ENCODE assay signal across 18 cellular contexts in the genomic region with DNA sequence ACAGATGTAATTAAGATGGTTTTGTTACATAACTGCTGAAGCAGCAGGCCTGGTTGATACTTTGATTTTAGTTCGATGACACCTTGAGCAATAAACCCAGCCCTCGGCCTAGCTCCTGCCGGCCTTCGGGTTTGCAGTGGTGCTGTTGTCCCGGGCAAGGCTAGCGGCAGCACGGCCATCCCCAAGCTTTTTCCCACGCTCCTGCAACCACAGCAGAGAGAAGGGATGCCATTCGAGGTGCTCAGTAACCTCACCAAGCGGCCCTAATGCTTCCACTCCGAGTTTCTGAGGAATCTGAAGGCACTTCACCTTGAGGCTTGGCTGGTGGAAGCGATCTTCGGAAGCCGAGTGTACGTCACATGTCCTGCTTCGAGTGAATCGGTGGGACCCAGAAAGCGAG.
"Had no signal": no experiment of that assay in that cellular context is flagged by ENCODE, and none has a peak within 500 bp of the region (broad histone marks: within the 10 kb centered on the region; RNA-seq: fewer than 3 reads in every experiment).

No MANE protein-coding gene starts in this region.

- DNase-seq: stimulated activated CD4-positive, alpha-beta T cell treated with anti-CD3 and anti-CD28 coated beads, Interleukin-2, amount 100 ng/mL, for 48 hours; stimulated activated CD4-positive, alpha-beta T cell treated with anti-CD3 and anti-CD28 coated beads, Interleukin-4, amount 100 ng/mL, for 1 hour; stimulated activated CD4-positive, alpha-beta T cell treated with anti-CD3 and anti-CD28 coated beads, Interleukin-4, amount 100 ng/mL, for 24 hours; stimulated activated CD4-positive, alpha-beta T cell treated with anti-CD3 and anti-CD28 coated beads, Interleukin-4, amount 100 ng/mL, for 4 hours; stimulated activated CD8-positive, alpha-beta memory T cell treated with anti-CD3 and anti-CD28 coated beads, Interleukin-4, amount 100 ng/mL, for 48 hours; stimulated activated naive B cell treated with anti-CD40 and anti-IgM and Interleukin-4, amounts not matched to agents 10 μg/mL and 1 μg/mL and 100 μg/mL, for 72 hours; stimulated activated naive CD4-positive, alpha-beta T cell treated with Interleukin-2 at 50 U/mL for 16 hours; stimulated activated naive CD8-positive, alpha-beta T cell treated with anti-CD3 and anti-CD28 coated beads, Interleukin-15, amount 100 ng/mL, for 72 hours; stimulated activated naive CD8-positive, alpha-beta T cell treated with anti-CD3 and anti-CD28 coated beads, Interleukin-15, Interleukin-2, amounts not matched to agents 100 U/mL and 50 U/mL, for 24 hours; stomach; substantia nigra; testis; thyroid gland; tibial artery; transverse colon; trophoblast cell; upper lobe of right lung; uterus had no signal
